Comparison of ENCODE assay signal across 12 cellular contexts in the genomic region with DNA sequence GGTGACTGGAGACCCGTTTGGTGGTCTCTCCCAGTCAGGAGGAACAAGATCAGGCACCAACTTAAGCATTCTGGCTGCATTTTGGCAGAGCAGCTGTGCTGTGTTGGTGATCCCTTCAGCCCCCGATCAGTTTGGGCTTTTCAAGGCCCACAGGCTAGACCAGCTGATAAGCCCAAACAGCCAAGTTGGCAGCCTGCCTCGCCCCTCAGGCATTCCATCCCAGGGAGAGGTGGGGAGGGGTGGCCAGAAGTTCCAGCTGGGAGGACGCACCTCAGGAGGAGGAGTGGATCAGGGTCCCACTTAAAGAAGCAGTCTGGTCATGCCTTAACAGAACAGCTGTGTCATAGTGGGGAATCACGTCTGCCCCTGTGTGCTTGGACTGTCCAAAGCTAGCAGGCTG.
"Had no signal": no experiment of that assay in that cellular context is flagged by ENCODE, and none has a peak within 500 bp of the region (broad histone marks: within the 10 kb centered on the region; RNA-seq: fewer than 3 reads in every experiment).

No MANE protein-coding gene starts in this region.

- H3K27me3 ChIP-seq: brain microvascular endothelial cell, neutrophil, transverse colon had no signal

- H3K4me1 ChIP-seq: transverse colon had no signal

- H3K4me3 ChIP-seq: transverse colon had no signal

- H3K36me3 ChIP-seq: brain microvascular endothelial cell, neutrophil, transverse colon had no signal

- H3K9me3 ChIP-seq: neutrophil, transverse colon had no signal

- ATAC-seq: naive thymus-derived CD4-positive, alpha-beta T cell; stimulated activated naive B cell treated with anti-CD40 and anti-IgM and Interleukin-4, amounts not matched to agents 10 μg/mL and 1 μg/mL and 100 μg/mL, for 72 hours had no signal

- H3K27ac ChIP-seq: brain microvascular endothelial cell, neutrophil, transverse colon had no signal

- DNase-seq: activated CD4-positive, alpha-beta T cell treated with anti-CD3 and anti-CD28 coated beads, Interleukin-2, amount 50 U/mL, for 1 hour; activated naive CD4-positive, alpha-beta T cell treated with anti-CD3 and anti-CD28 coated beads, Interleukin-2, amount 50 U/mL, for 16 hours; brain microvascular endothelial cell; cerebellar nuclear complex; endodermal cell; erythroblast; glutamatergic neuron; naive thymus-derived CD4-positive, alpha-beta T cell; retina; stimulated activated naive B cell treated with anti-CD40 and anti-IgM and Interleukin-4, amounts not matched to agents 10 μg/mL and 1 μg/mL and 100 μg/mL, for 72 hours; transverse colon had no signal
